10 cellular contexts compared by ENCODE assay signal in genomic region chr1:54885237-54885679, GRCh38. TPM values are rescaled to one million over a fixed set of nuclear protein-coding genes. Genes with fewer than 3 reads are reported as not detected.
DNase-seq lines count a peak whose midpoint lies in the region; ATAC-seq and TF ChIP-seq lines count a peak whose summit lies in the region.
"Had no signal": no experiment of that assay in that cellular context is flagged by ENCODE, and none has a peak within 500 bp of the region (broad histone marks: within the 10 kb centered on the region; RNA-seq: fewer than 3 reads in every experiment).

No MANE protein-coding gene starts in this region.

- intact Hi-C loops in spleen (cut with DNase I; ENCODE audit: low total_unique reads), result no loop called here

- H3K4me3 ChIP-seq in hepatocyte, result peak overlapping the region; percentile 79
- H3K4me3 ChIP-seq in spleen, result peak overlapping the region in 6 of 8 donors; percentile 66 to 98 (median 85)

- H3K36me3 ChIP-seq in hepatocyte (replicated peaks; ENCODE audit: insufficient read depth, low read depth), result peaks cover 4% of the 10 kb centered on the region
- peaks cover 0 to 13% (median 0%) of the 10 kb centered on the region in 6 donors for H3K36me3 ChIP-seq in spleen

- no peak for DNase-seq in T-helper 1 cell
- no peak for DNase-seq in activated CD8-positive, alpha-beta T cell treated with anti-CD3 and anti-CD28 coated beads, Interleukin-2, amount 10 ng/mL, durations not matched to agents 7 days and 5 days
- DNase-seq in hepatocyte (ENCODE audit: low spot score), result no peak
- no peak for DNase-seq in spleen
- no peak for DNase-seq in stimulated activated CD4-positive, alpha-beta T cell treated with anti-CD3 and anti-CD28 coated beads, Interleukin-4, amount 100 ng/mL, for 4 hours
- no peak for DNase-seq in KBM-7
- DNase-seq: midbrain, NCI-H2227 treated with DMSO at 0.1 percent for 48 hours had no signal

- peak overlapping the region; percentile 85 for H3K4me2 ChIP-seq in hepatocyte

- WGBS in hepatocyte (ENCODE audit: low lambda C conversion rate, missing lambda C conversion rate), result 50% methylated on average over 4 of the region's 4 CpGs
- WGBS in spleen, 5 donors, result 69 to 92% (median 79%) methylated on average over 4 of the region's 4 CpGs

- no peak for TF ChIP-seq POLR2A in spleen (IDR thresholded peaks at IDR 0.05)

- H3K4me1 ChIP-seq in hepatocyte (ENCODE audit: insufficient read depth), result peaks cover 35% of the 10 kb centered on the region
- H3K4me1 ChIP-seq in spleen, result peaks cover 8 to 68% (median 31%) of the 10 kb centered on the region in 6 donors

- peak overlapping the region; percentile 88 for H3K27ac ChIP-seq in hepatocyte
- peak overlapping the region; percentile 2 to 85 (median 80) for H3K27ac ChIP-seq in spleen

- H4K20me1 ChIP-seq in hepatocyte (ENCODE audit: insufficient read depth, poor library complexity, severe bottlenecking), result peaks cover 30% of the 10 kb centered on the region

- H3K36me3 Mint-ChIP-seq in T-helper 1 cell treated with Interleukin-12 subunit alpha and Interleukin-12 subunit beta and Interleukin-4 antibody, amounts not matched to agents 30 μg/mL and 1 μg/mL, for 36 hours (ENCODE audit: low read depth), result peaks cover 26% of the 10 kb centered on the region
- H3K36me3 Mint-ChIP-seq in activated CD8-positive, alpha-beta T cell treated with anti-CD3 and anti-CD28 coated beads, Interleukin-2, amount 10 ng/mL, durations not matched to agents 7 days and 5 days (ENCODE audit: low read depth), result peaks cover 49% of the 10 kb centered on the region

- peaks cover 65% of the 10 kb centered on the region for H3K79me2 ChIP-seq in hepatocyte

- peak overlapping the region; percentile 79 for H3K27ac Mint-ChIP-seq in T-helper 1 cell treated with Interleukin-12 subunit alpha and Interleukin-12 subunit beta and Interleukin-4 antibody, amounts not matched to agents 30 μg/mL and 1 μg/mL, for 36 hours
- H3K27ac Mint-ChIP-seq in activated CD8-positive, alpha-beta T cell treated with anti-CD3 and anti-CD28 coated beads, Interleukin-2, amount 10 ng/mL, durations not matched to agents 7 days and 5 days, result peak overlapping the region; percentile 42

- ATAC-seq in activated CD8-positive, alpha-beta T cell treated with anti-CD3 and anti-CD28 coated beads, Interleukin-2, amount 10 ng/mL, durations not matched to agents 7 days and 5 days, result no peak
- no peak for ATAC-seq in HG02588 (IDR thresholded peaks at IDR 0.05; ENCODE audit: unreplicated experiment)

- peaks cover 14% of the 10 kb centered on the region for H3K27me3 Mint-ChIP-seq in T-helper 1 cell treated with Interleukin-12 subunit alpha and Interleukin-12 subunit beta and Interleukin-4 antibody, amounts not matched to agents 30 μg/mL and 1 μg/mL, for 36 hours (ENCODE audit: low read depth)
- peaks cover 18% of the 10 kb centered on the region for H3K27me3 Mint-ChIP-seq in activated CD8-positive, alpha-beta T cell treated with anti-CD3 and anti-CD28 coated beads, Interleukin-2, amount 10 ng/mL, durations not matched to agents 7 days and 5 days (ENCODE audit: low read depth)

- peaks cover 59% of the 10 kb centered on the region for H3K4me1 Mint-ChIP-seq in T-helper 1 cell treated with Interleukin-12 subunit alpha and Interleukin-12 subunit beta and Interleukin-4 antibody, amounts not matched to agents 30 μg/mL and 1 μg/mL, for 36 hours (ENCODE audit: low read depth)
- peaks cover 53% of the 10 kb centered on the region for H3K4me1 Mint-ChIP-seq in activated CD8-positive, alpha-beta T cell treated with anti-CD3 and anti-CD28 coated beads, Interleukin-2, amount 10 ng/mL, durations not matched to agents 7 days and 5 days (ENCODE audit: low read depth)

- H3K27me3 ChIP-seq in hepatocyte, result no peaks in the 10 kb centered on the region
- H3K27me3 ChIP-seq in spleen (replicated peaks in 1 of 7), result peaks cover 0 to 26% (median 0%) of the 10 kb centered on the region in 7 donors

- CTCF ChIA-PET in activated CD8-positive, alpha-beta T cell treated with anti-CD3 and anti-CD28 coated beads, Interleukin-2, amount 10 ng/mL, durations not matched to agents 7 days and 5 days (lab: Charles Lee), result interaction anchor here (0.8 kb wide), 1 partner anchor 60 kb away, joined by 3 read pairs; no protein-coding TSS in a partner anchor

- no peaks in the 10 kb centered on the region for H3K9me2 ChIP-seq in hepatocyte (replicated peaks; ENCODE audit: insufficient read depth)

- in situ Hi-C loops in KBM-7 (cut with MboI; ENCODE audit: low pct_unique_long_range_greater_than_20kb, low sequenced_read_pairs), result no loop called here

- TF ChIP-seq CTCF in hepatocyte (IDR thresholded peaks at IDR 0.05; ENCODE audit: poor library complexity) (no peak), spleen (IDR thresholded peaks at IDR 0.05 in 8 of 11, conservative IDR thresholded peaks at IDR 0.05 in 3 of 11) (no peak)

- H2AFZ ChIP-seq in hepatocyte, result no peak overlapping the region

- POLR2A ChIA-PET in activated CD8-positive, alpha-beta T cell treated with anti-CD3 and anti-CD28 coated beads, Interleukin-2, amount 10 ng/mL, durations not matched to agents 7 days and 5 days (lab: Charles Lee), result no interaction called here

- H3K4me3 Mint-ChIP-seq in T-helper 1 cell treated with Interleukin-12 subunit alpha and Interleukin-12 subunit beta and Interleukin-4 antibody, amounts not matched to agents 30 μg/mL and 1 μg/mL, for 36 hours, result peak overlapping the region; percentile 93
- H3K4me3 Mint-ChIP-seq in activated CD8-positive, alpha-beta T cell treated with anti-CD3 and anti-CD28 coated beads, Interleukin-2, amount 10 ng/mL, durations not matched to agents 7 days and 5 days, result peak overlapping the region; percentile 92

- no peaks in the 10 kb centered on the region for H3K9me3 Mint-ChIP-seq in T-helper 1 cell treated with Interleukin-12 subunit alpha and Interleukin-12 subunit beta and Interleukin-4 antibody, amounts not matched to agents 30 μg/mL and 1 μg/mL, for 36 hours
- H3K9me3 Mint-ChIP-seq in activated CD8-positive, alpha-beta T cell treated with anti-CD3 and anti-CD28 coated beads, Interleukin-2, amount 10 ng/mL, durations not matched to agents 7 days and 5 days (ENCODE audit: insufficient read depth), result no peaks in the 10 kb centered on the region

- H3K9me3 ChIP-seq in hepatocyte (ENCODE audit: low read depth), result no peaks in the 10 kb centered on the region
- no peaks in the 10 kb centered on the region for H3K9me3 ChIP-seq in spleen

RNA-seq across cellular contexts. Expression of gene DHCR24, which starts 1.7 kb away (rescaled TPM):
- total RNA-seq in activated CD8-positive, alpha-beta T cell treated with anti-CD3 and anti-CD28 coated beads, Interleukin-2, amount 10 ng/mL, durations not matched to agents 7 days and 5 days, result 100 to 1,000 TPM; 140 to 151 TPM
- total RNA-seq in hepatocyte (282 and 297 TPM in 2 replicates), spleen (100 to 1,000 TPM; 112 to 370 (median 284) TPM)
- polyA plus RNA-seq in hepatocyte (242 and 318 TPM in 2 replicates), spleen (10 to 100 TPM in 1 of 3 donors, 1 to 10 TPM in 2; 7.0 to 29.7 (median 9.1) TPM)
